ENCODE assay signal across 2 cellular contexts in genomic region chr7:64938540-64938939, GRCh38.
TF ChIP-seq lines count a peak whose summit lies in the region.

No MANE protein-coding gene starts in this region.

TF ChIP-seq in GM12878, 131 proteins besides CTCF, POLR2A, EP300 and RAD21 (continues in another document):
- TF ChIP-seq MLLT1 (IDR thresholded peaks at IDR 0.05), result no peak
- no peak for TF ChIP-seq IRF3 (IDR thresholded peaks at IDR 0.05)
- TF ChIP-seq JUNB (IDR thresholded peaks at IDR 0.05), result peak; percentile 21; the same call in 1 of the 2 replicates
- TF ChIP-seq CEBPZ (IDR thresholded peaks at IDR 0.05; ENCODE audit: low read depth, low read length), result no peak
- no peak for TF ChIP-seq E4F1 (IDR thresholded peaks at IDR 0.05; ENCODE audit: borderline replicate concordance, partially characterized antibody)
- TF ChIP-seq EGR1 (IDR thresholded peaks at IDR 0.05; ENCODE audit: borderline replicate concordance in 1 of 2, low read depth in 2 of 2, low read length in 2 of 2), result no peak
- no peak for TF ChIP-seq ZNF622 (IDR thresholded peaks at IDR 0.05)
- TF ChIP-seq SIX5 (IDR thresholded peaks at IDR 0.05; ENCODE audit: low read depth, low read length, severe bottlenecking), result no peak
- no peak for TF ChIP-seq CEBPB (IDR thresholded peaks at IDR 0.05; ENCODE audit: borderline replicate concordance in 1 of 2, low read depth in 2 of 2, low read length in 2 of 2)
- TF ChIP-seq CREB1 (IDR thresholded peaks at IDR 0.05; ENCODE audit: low read depth), result no peak
- TF ChIP-seq MTA2 (IDR thresholded peaks at IDR 0.05; ENCODE audit: low read depth), result peak; percentile 48; the same call in 1 of the 2 replicates
- TF ChIP-seq POLR2AphosphoS2 (IDR thresholded peaks at IDR 0.05; ENCODE audit: low read depth, low read length), result no peak
- TF ChIP-seq IKZF2 (IDR thresholded peaks at IDR 0.05), result peak; percentile 28 to 59; a peak in 2 of 4 replicates
- TF ChIP-seq IRF5 (IDR thresholded peaks at IDR 0.05; ENCODE audit: borderline replicate concordance), result no peak
- TF ChIP-seq EED (IDR thresholded peaks at IDR 0.05; ENCODE audit: low read depth), result no peak

TF ChIP-seq in K562, 482 proteins besides CTCF, POLR2A, EP300 and RAD21:
- TF ChIP-seq ZNF507 (tag; conservative IDR thresholded peaks at IDR 0.05), result 0 out of 2 replicates have a peak, but pooled peaks have one; percentile 22
- TF ChIP-seq ZFP36 (IDR thresholded peaks at IDR 0.05; ENCODE audit: low read depth, low read length, partially characterized antibody), result no peak
